9 cellular contexts compared by ENCODE assay signal in genomic region chr7:142796501-142797341, GRCh38. TPM values are rescaled to one million over a fixed set of nuclear protein-coding genes. Genes with fewer than 3 reads are reported as not detected.
DNase-seq lines count a peak whose midpoint lies in the region; ATAC-seq and TF ChIP-seq lines count a peak whose summit lies in the region.
"Had no signal": no experiment of that assay in that cellular context is flagged by ENCODE, and none has a peak within 500 bp of the region (broad histone marks: within the 10 kb centered on the region; RNA-seq: fewer than 3 reads in every experiment).

No MANE protein-coding gene starts in this region.

- no peak overlapping the region for H3K4ac ChIP-seq in IMR-90 (ENCODE audit: low read depth, low read length)

- H3K36me3 ChIP-seq in BJ (ENCODE audit: control insufficient read depth, insufficient read depth, low read length), result no peaks in the 10 kb centered on the region
- no peaks in the 10 kb centered on the region for H3K36me3 ChIP-seq in IMR-90 (ENCODE audit: control insufficient read depth, insufficient read depth, low read length)
- no peaks in the 10 kb centered on the region for H3K36me3 ChIP-seq in duodenal mucosa (ENCODE audit: control insufficient read depth in 1 of 2, insufficient read depth in 2 of 2, low read length in 2 of 2)

- no peak overlapping the region for H3K27ac Mint-ChIP-seq in neural crest cell (ENCODE audit: unreplicated experiment)

- TF ChIP-seq RAD21 in IMR-90 (IDR thresholded peaks at IDR 0.05; ENCODE audit: low read length), result no peak

- H3K27ac ChIP-seq in IMR-90 (ENCODE audit: insufficient read depth, low read length) (no peak overlapping the region), duodenal mucosa (ENCODE audit: low read depth, low read length) (peak overlapping the region; percentile 60)

- TF ChIP-seq CTCF in BJ (IDR thresholded peaks at IDR 0.05; ENCODE audit: insufficient read depth, low read depth, low read length) (no peak), IMR-90 (conservative IDR thresholded peaks at IDR 0.05; ENCODE audit: low read depth, low read length) (no peak), neural crest cell (conservative IDR thresholded peaks at IDR 0.05) (no peak)

- no peak overlapping the region for H4K8ac ChIP-seq in IMR-90 (ENCODE audit: low read depth in 2 of 2, low read length in 2 of 2)

- no peak overlapping the region for H3K18ac ChIP-seq in IMR-90 (ENCODE audit: low read depth, low read length)

- H2AFZ ChIP-seq in IMR-90 (replicated peaks; ENCODE audit: low read length, poor library complexity), result peak overlapping the region; percentile 49

- no peaks in the 10 kb centered on the region for H3K4me1 ChIP-seq in IMR-90 (ENCODE audit: control insufficient read depth, insufficient read depth, low read length)
- peaks cover 6 to 8% of the 10 kb centered on the region in 2 donors for H3K4me1 ChIP-seq in duodenal mucosa (ENCODE audit: control insufficient read depth in 1 of 2, insufficient read depth in 2 of 2, low read length in 2 of 2)

- no peaks in the 10 kb centered on the region for H4K20me1 ChIP-seq in IMR-90 (ENCODE audit: insufficient read depth, low read length)

- H2AK9ac ChIP-seq in IMR-90 (replicated peaks; ENCODE audit: low read depth, low read length, poor library complexity), result no peak overlapping the region

- H3K14ac ChIP-seq in IMR-90 (replicated peaks; ENCODE audit: low read depth, low read length), result no peak overlapping the region

- no peaks in the 10 kb centered on the region for H3K9me1 ChIP-seq in IMR-90 (ENCODE audit: insufficient read depth, low read length)

- ATAC-seq in GM19455 (IDR thresholded peaks at IDR 0.05; ENCODE audit: unreplicated experiment) (peak; percentile 49), IMR-90 (ENCODE audit: low read depth) (peak; percentile 54)

- no peak for DNase-seq in BJ (ENCODE audit: low read depth)
- DNase-seq in IMR-90, result no peak
- DNase-seq in neural crest cell (ENCODE audit: low read depth, low spot score), result no peak
- no peak for DNase-seq in NCI-H345 treated with DMSO at 0.1 percent for 48 hours (lab: John Stamatoyannopoulos, UW; ENCODE audit: unreplicated experiment)
- no peak for DNase-seq in NCI-H1694 treated with DMSO at 0.1 percent for 48 hours (lab: John Stamatoyannopoulos, UW)
- no peak for DNase-seq in Ammon's horn (ENCODE audit: low spot score)

- no peak overlapping the region for H2AK5ac ChIP-seq in IMR-90 (ENCODE audit: low read depth, low read length)

- H3K9ac ChIP-seq in IMR-90 (ENCODE audit: low read depth, low read length) (no peak overlapping the region), duodenal mucosa (ENCODE audit: low read depth in 1 of 2, low read length in 2 of 2) (peak overlapping the region; percentile 45 to 62)

- POLR2A ChIA-PET in BJ (lab: Charles Lee), result no interaction called here
- POLR2A ChIA-PET in IMR-90 (lab: Charles Lee; ENCODE audit: unreplicated experiment), result interaction anchor here (0.6 kb wide), 1 partner anchor 25 kb away, joined by 4 read pairs; no protein-coding TSS in a partner anchor

- dilution Hi-C loops in IMR-90 (cut with HindIII; ENCODE audit: low sequenced_read_pairs, unreplicated experiment), result loop anchor here (25.0 kb wide), 1 partner anchor 284 kb away; no protein-coding TSS in a partner anchor

- no peak overlapping the region for H2BK5ac ChIP-seq in IMR-90 (ENCODE audit: low read depth, low read length, poor library complexity, severe bottlenecking)

- H3K9me3 ChIP-seq in IMR-90 (ENCODE audit: control insufficient read depth, insufficient read depth, low read length) (no peaks in the 10 kb centered on the region), duodenal mucosa (ENCODE audit: control insufficient read depth in 1 of 2, low read length in 2 of 2) (no peaks in the 10 kb centered on the region)

- no peaks in the 10 kb centered on the region for H3K9me3 Mint-ChIP-seq in neural crest cell

- no peak overlapping the region for H3K23ac ChIP-seq in IMR-90 (ENCODE audit: low read depth, low read length)

- peak overlapping the region; percentile 11; the same call in 1 of the 2 replicates for H3K4me2 ChIP-seq in IMR-90 (ENCODE audit: low read depth, low read length)

- no TSS peak for BruUV-seq in IMR-90 (replicated peaks; lab: Mats Ljungman, UMichigan)

- peaks cover 8% of the 10 kb centered on the region for H3K4me1 Mint-ChIP-seq in neural crest cell

- no peak overlapping the region for H2BK15ac ChIP-seq in IMR-90 (ENCODE audit: low read depth, low read length)

- H2BK20ac ChIP-seq in IMR-90 (ENCODE audit: low read depth, low read length), result no peak overlapping the region

- H2BK120ac ChIP-seq in IMR-90 (ENCODE audit: low read depth, low read length), result no peak overlapping the region

- H4K91ac ChIP-seq in IMR-90 (ENCODE audit: insufficient read depth, low read depth, low read length), result no peak overlapping the region

- in situ Hi-C loops in IMR-90 (cut with MboI; ENCODE audit: low sequenced_read_pairs), result no loop called here

- no peaks in the 10 kb centered on the region for H3K79me1 ChIP-seq in IMR-90 (ENCODE audit: low read depth in 1 of 2, low read length in 2 of 2)

- H3K56ac ChIP-seq in IMR-90 (ENCODE audit: extremely low read depth, insufficient read depth, low read length), result no peak overlapping the region

- H3K27me3 ChIP-seq in BJ (ENCODE audit: control insufficient read depth, insufficient read depth, low read length) (peaks cover 35% of the 10 kb centered on the region), IMR-90 (ENCODE audit: control insufficient read depth, insufficient read depth, low read length) (peaks cover 60% of the 10 kb centered on the region), duodenal mucosa (ENCODE audit: control insufficient read depth in 1 of 2, insufficient read depth in 2 of 2, low read length in 2 of 2) (peaks cover 47 to 68% of the 10 kb centered on the region in 2 donors)

- no peak overlapping the region for H4K5ac ChIP-seq in IMR-90 (ENCODE audit: low read depth, low read length)

- peak overlapping the region; percentile 72 for H3K4me3 Mint-ChIP-seq in neural crest cell

- no peak for TF ChIP-seq POLR2A in IMR-90 (IDR thresholded peaks at IDR 0.05; ENCODE audit: low read depth, low read length)

- H3K4me3 ChIP-seq in BJ (ENCODE audit: low read depth, low read length), result peak overlapping the region; percentile 28
- peak overlapping the region; percentile 9; the same call in 1 of the 2 replicates for H3K4me3 ChIP-seq in IMR-90 (ENCODE audit: insufficient read depth, low read depth, low read length)
- peak overlapping the region; percentile 57 to 59 for H3K4me3 ChIP-seq in duodenal mucosa (ENCODE audit: low read depth in 1 of 2, low read length in 2 of 2)

- peaks cover 92% of the 10 kb centered on the region for H3K27me3 Mint-ChIP-seq in neural crest cell (ENCODE audit: low read depth)

- CTCF ChIA-PET in BJ (lab: Yijun Ruan, JAX) (interaction anchor here (1.2 to 5.0 kb wide), 4 partner anchors 11 to 314 kb away, joined by 3 to 25 read pairs (median 12); no protein-coding TSS in a partner anchor), IMR-90 (lab: Yijun Ruan, JAX) (interaction anchor here (1.1 kb wide), 1 partner anchor 193 kb away, joined by 3 read pairs; no protein-coding TSS in a partner anchor)

- intact Hi-C loops in IMR-90 (cut with micrococcal nuclease), result no loop called here

- 4% methylated on average over 43 of the region's 69 CpGs; no CpG with 5 or more reads in 1 of the 2 experiments for WGBS in IMR-90 (ENCODE audit: extremely low coverage in 2 of 2, insufficient read length in 1 of 2), 2 experiments

- H3K36me3 Mint-ChIP-seq in neural crest cell (ENCODE audit: low read depth), result no peaks in the 10 kb centered on the region

TF ChIP-seq in IMR-90, 13 proteins besides CTCF, POLR2A, EP300 and RAD21:
- TF ChIP-seq FOS (IDR thresholded peaks at IDR 0.05; ENCODE audit: low read depth, low read length), result no peak
- TF ChIP-seq MAZ (IDR thresholded peaks at IDR 0.05; ENCODE audit: borderline replicate concordance, low read depth, low read length), result no peak
- TF ChIP-seq MXI1 (IDR thresholded peaks at IDR 0.05; ENCODE audit: borderline replicate concordance, low read depth, low read length), result no peak
- no peak for TF ChIP-seq USF2 (IDR thresholded peaks at IDR 0.05; ENCODE audit: low read depth, low read length)
- no peak for TF ChIP-seq CEBPB (IDR thresholded peaks at IDR 0.05; ENCODE audit: low read depth, low read length)
- TF ChIP-seq BHLHE40 (IDR thresholded peaks at IDR 0.05; ENCODE audit: low read depth, low read length), result no peak
- TF ChIP-seq SMC3 (IDR thresholded peaks at IDR 0.05; ENCODE audit: low read depth, low read length), result no peak
- no peak for TF ChIP-seq RFX5 (IDR thresholded peaks at IDR 0.05; ENCODE audit: low read depth, low read length)

RNA-seq across cellular contexts. Expression of gene PRSS2, which starts 26.0 kb away (rescaled TPM):
- polyA plus RNA-seq in BJ (2011; rRNA removed), result not detected in 2 replicates
- not detected in 2 replicates for polyA minus RNA-seq in BJ (2011; rRNA and poly(A)+ RNA removed)
- not detected in 2 replicates for total RNA-seq in IMR-90 (2012; rRNA removed)
- not detected in 2 replicates for polyA plus RNA-seq in IMR-90 (2012; rRNA removed)
- polyA plus RNA-seq in IMR-90 (2012; cell fraction: cytosol; rRNA removed), result not detected in 2 replicates
- polyA plus RNA-seq in IMR-90 (2012; cell fraction: nucleus; rRNA removed; ENCODE audit: low replicate concordance), result not detected in 2 replicates
- total RNA-seq in neural crest cell, result not detected in 2 replicates
- total RNA-seq: temporal lobe had no signal

RNA-seq across cellular contexts. Expression of gene PRSS1, which starts 47.4 kb away (rescaled TPM):
- polyA plus RNA-seq in BJ (2011; rRNA removed) (not detected in 2 replicates), IMR-90 (2012; rRNA removed) (not detected in 2 replicates)
- not detected in 2 replicates for polyA minus RNA-seq in BJ (2011; rRNA and poly(A)+ RNA removed)
- total RNA-seq in IMR-90 (2012; rRNA removed) (not detected in 2 replicates), neural crest cell (not detected in 2 replicates)
- polyA plus RNA-seq in IMR-90 (2012; cell fraction: cytosol; rRNA removed), result not detected in 2 replicates
- polyA plus RNA-seq in IMR-90 (2012; cell fraction: nucleus; rRNA removed; ENCODE audit: low replicate concordance), result not detected in 2 replicates
- total RNA-seq: temporal lobe had no signal

RNA-seq across cellular contexts. Expression of gene EPHB6, which starts 58.2 kb away (rescaled TPM):
- polyA plus RNA-seq in BJ (2011; rRNA removed), result 4.5 and 7.1 TPM in 2 replicates
- 6.7 and 8.0 TPM in 2 replicates for polyA minus RNA-seq in BJ (2011; rRNA and poly(A)+ RNA removed)
- under 0.01 TPM in 2 replicates for total RNA-seq in IMR-90 (2012; rRNA removed)
- 0.60 and 0.75 TPM in 2 replicates for polyA plus RNA-seq in IMR-90 (2012; rRNA removed)
- polyA plus RNA-seq in IMR-90 (2012; cell fraction: cytosol; rRNA removed), result 0.45 and 0.99 TPM in 2 replicates
- 0.77 and 1.9 TPM in 2 replicates for polyA plus RNA-seq in IMR-90 (2012; cell fraction: nucleus; rRNA removed; ENCODE audit: low replicate concordance)
- total RNA-seq in neural crest cell, result 12.3 and 12.5 TPM in 2 replicates

Comparison
In these comparisons a context has a peak if more than half of its experiments do, and no peak if none do; other contexts are left out.
1. RNA of gene EPHB6, which starts 58.2 kb away (total RNA-seq): 12.3 to 12.5 TPM in neural crest cell; under 0.01 TPM in IMR-90; every median in the first group is over 10 times any median in the second.
2. Peak in every context shown above with its lines, with median percentiles within 50 percentile points of each other: H3K4me3 ChIP-seq.